ENCODE assay signal across 10 cellular contexts in the genomic region with DNA sequence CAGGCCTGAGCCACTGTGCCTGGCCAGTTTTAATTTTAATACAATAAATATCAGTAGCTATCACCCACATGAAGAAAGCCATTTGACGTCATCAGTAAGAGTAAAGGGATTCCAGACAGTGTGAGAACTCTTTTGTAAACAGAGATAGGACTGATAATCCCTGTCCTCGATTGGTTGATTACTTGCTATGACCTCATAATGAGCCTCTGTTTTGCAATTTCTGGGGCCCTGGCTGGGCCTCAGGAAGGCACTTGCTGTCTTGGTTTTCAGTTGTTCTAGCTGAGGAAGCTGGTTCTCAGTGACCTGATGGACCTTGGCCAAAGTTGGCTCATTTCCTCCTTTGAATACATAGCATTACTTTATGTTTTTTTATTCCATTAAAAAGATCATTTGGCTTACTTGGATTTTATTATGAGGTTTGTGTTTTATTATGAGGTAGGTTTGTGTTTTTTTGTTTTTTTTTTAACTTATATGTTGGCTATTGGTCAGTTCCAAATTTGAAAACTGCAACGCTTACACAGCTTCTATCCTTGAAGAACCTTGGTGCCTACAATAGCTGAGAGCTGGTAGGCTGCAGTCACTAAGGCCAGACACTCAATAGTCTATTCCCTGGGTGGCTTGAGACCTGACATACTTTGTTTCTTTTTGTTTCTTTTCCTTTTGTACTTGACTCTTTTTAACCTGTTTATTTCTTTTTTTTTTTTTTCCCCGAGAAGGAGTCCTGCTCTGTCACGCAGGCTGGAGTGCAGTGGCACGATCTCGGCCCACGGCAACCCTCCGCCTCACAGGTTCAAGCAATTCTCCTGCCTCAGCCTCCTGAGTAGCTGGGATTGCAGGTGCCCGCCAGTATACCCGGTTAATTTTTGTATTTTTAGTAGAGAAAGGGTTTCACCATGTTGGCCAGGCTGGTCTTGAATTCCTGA. TPM values are rescaled to one million over a fixed set of nuclear protein-coding genes. Genes with fewer than 3 reads are reported as not detected.
DNase-seq lines count a peak whose midpoint lies in the region; ATAC-seq, FAIRE-seq and TF ChIP-seq lines count a peak whose summit lies in the region.
"Had no signal": no experiment of that assay in that cellular context is flagged by ENCODE, and none has a peak within 500 bp of the region (broad histone marks: within the 10 kb centered on the region; RNA-seq: fewer than 3 reads in every experiment).

No MANE protein-coding gene starts in this region.

- H3K4me3 Mint-ChIP-seq in T-helper 17 cell (no peak overlapping the region), progenitor cell of endocrine pancreas (ENCODE audit: low read depth) (no peak overlapping the region)

- TF ChIP-seq CTCF in fibroblast of villous mesenchyme (IDR thresholded peaks at IDR 0.05; ENCODE audit: insufficient read depth, low read depth, low read length) (no peak), progenitor cell of endocrine pancreas (IDR thresholded peaks at IDR 0.05; ENCODE audit: unreplicated experiment) (no peak), kidney (IDR thresholded peaks at IDR 0.05; ENCODE audit: borderline replicate concordance, extremely low read depth, insufficient read depth) (no peak)

- intact Hi-C loops in kidney (cut with DNase I) = no loop called here

- DNase-seq in ELR (ENCODE audit: low read depth) = peak; percentile 44
- DNase-seq in T-helper 17 cell = no peak
- peak; percentile 96 for DNase-seq in fibroblast of villous mesenchyme (ENCODE audit: low read depth)
- no peak for DNase-seq in progenitor cell of endocrine pancreas (ENCODE audit: low spot score, unreplicated experiment)
- no peak for DNase-seq in kidney
- DNase-seq in effector memory CD4-positive, alpha-beta T cell = no peak
- DNase-seq: DMS53 had no signal

- H3K36me3 Mint-ChIP-seq in T-helper 17 cell (ENCODE audit: low read depth) = no peaks in the 10 kb centered on the region
- peaks cover 12% of the 10 kb centered on the region for H3K36me3 Mint-ChIP-seq in progenitor cell of endocrine pancreas (ENCODE audit: insufficient read depth)

- H3K27ac Mint-ChIP-seq in T-helper 17 cell (peak overlapping the region; percentile 75), progenitor cell of endocrine pancreas (peak overlapping the region; percentile 51)

- H3K27me3 Mint-ChIP-seq in T-helper 17 cell (no peaks in the 10 kb centered on the region), progenitor cell of endocrine pancreas (no peaks in the 10 kb centered on the region)

- no peak overlapping the region for H3K4me3 ChIP-seq in fibroblast of villous mesenchyme (ENCODE audit: low read depth, low read length)
- no peak overlapping the region for H3K4me3 ChIP-seq in kidney (ENCODE audit: low read length in 2 of 2)
- H3K4me3 ChIP-seq in effector memory CD4-positive, alpha-beta T cell (ENCODE audit: insufficient read depth, low read depth, low read length, poor library complexity, severe bottlenecking) = no peak overlapping the region

- H3K9me3 ChIP-seq in T-helper 17 cell (ENCODE audit: control insufficient read depth, low read length, poor library complexity, severe bottlenecking) (no peaks in the 10 kb centered on the region), kidney (ENCODE audit: control insufficient read depth in 1 of 2, low read length in 2 of 2) (no peaks in the 10 kb centered on the region)
- H3K9me3 ChIP-seq in effector memory CD4-positive, alpha-beta T cell (ENCODE audit: control insufficient read depth, low read length) = no peaks in the 10 kb centered on the region

- H3K27me3 ChIP-seq in effector memory CD4-positive, alpha-beta T cell (replicated peaks; ENCODE audit: control insufficient read depth, insufficient read depth, low read length, poor library complexity, severe bottlenecking) = no peaks in the 10 kb centered on the region

- peaks cover 0 to 5% of the 10 kb centered on the region in 2 donors for H3K36me3 ChIP-seq in kidney (ENCODE audit: control insufficient read depth in 1 of 2, insufficient read depth in 2 of 2, low read length in 2 of 2)
- no peaks in the 10 kb centered on the region for H3K36me3 ChIP-seq in effector memory CD4-positive, alpha-beta T cell (ENCODE audit: control insufficient read depth, insufficient read depth, low read length)

- peak overlapping the region in 1 of 2 donors; percentile 37 for H3K27ac ChIP-seq in kidney (ENCODE audit: low read depth in 2 of 2, low read length in 2 of 2)
- no peak overlapping the region for H3K27ac ChIP-seq in effector memory CD4-positive, alpha-beta T cell (ENCODE audit: insufficient read depth, low read length, poor library complexity, severe bottlenecking)
- H3K27ac ChIP-seq: epithelial cell of prostate had no signal

- no peak overlapping the region for H3K9ac ChIP-seq in kidney (ENCODE audit: low read length in 2 of 2)

- no peaks in the 10 kb centered on the region for H3K9me3 Mint-ChIP-seq in progenitor cell of endocrine pancreas (ENCODE audit: low read depth)

- H3K4me1 ChIP-seq in kidney (ENCODE audit: control insufficient read depth in 1 of 2, insufficient read depth in 1 of 2, low read depth in 1 of 2, low read length in 2 of 2) = peaks cover 5 to 6% of the 10 kb centered on the region in 2 donors
- H3K4me1 ChIP-seq in effector memory CD4-positive, alpha-beta T cell (ENCODE audit: control insufficient read depth, insufficient read depth, low read length, poor library complexity, severe bottlenecking) = peaks cover 7% of the 10 kb centered on the region

- peaks cover 33% of the 10 kb centered on the region for H3K4me1 Mint-ChIP-seq in T-helper 17 cell
- H3K4me1 Mint-ChIP-seq in progenitor cell of endocrine pancreas (ENCODE audit: low read depth) = peaks cover 5% of the 10 kb centered on the region

- FAIRE-seq in kidney (lab: Jason Lieb, UNC) = no peak

- ATAC-seq in T-helper 17 cell = no peak
- ATAC-seq in HG02763 (IDR thresholded peaks at IDR 0.05; ENCODE audit: unreplicated experiment) = no peak
- no peak for ATAC-seq in HG03469 (IDR thresholded peaks at IDR 0.05; ENCODE audit: unreplicated experiment)

RNA-seq across cellular contexts. Expression of a gene that starts 20.0 kb away (rescaled TPM):
- total RNA-seq in T-helper 17 cell (10 to 100 TPM; 44.6 to 53.5 TPM), fibroblast of villous mesenchyme (14.5 and 16.4 TPM in 2 replicates), progenitor cell of endocrine pancreas (55.5 and 59.1 TPM in 2 replicates), kidney (42.6 TPM)
- polyA plus RNA-seq in kidney (ENCODE audit: insufficient read depth, low read depth, low replicate concordance) = 11.7 TPM

RNA-seq across cellular contexts. Expression of a gene that starts 45.6 kb away (rescaled TPM):
- total RNA-seq in T-helper 17 cell = 1 to 10 TPM; 8.5 to 9.4 TPM
- 24.2 and 25.4 TPM in 2 replicates for total RNA-seq in fibroblast of villous mesenchyme
- total RNA-seq in progenitor cell of endocrine pancreas = 75.3 and 77.8 TPM in 2 replicates
- 10.9 TPM for total RNA-seq in kidney
- 14.2 TPM for polyA plus RNA-seq in kidney (ENCODE audit: insufficient read depth, low read depth, low replicate concordance)

RNA-seq across cellular contexts. Expression of a gene that starts 58.1 kb away (rescaled TPM):
- not detected for total RNA-seq in T-helper 17 cell
- 1.7 and 3.2 TPM in 2 replicates for total RNA-seq in fibroblast of villous mesenchyme
- total RNA-seq in progenitor cell of endocrine pancreas = 39.4 and 39.7 TPM in 2 replicates
- 0.76 TPM for total RNA-seq in kidney
- 0.86 TPM for polyA plus RNA-seq in kidney (ENCODE audit: insufficient read depth, low read depth, low replicate concordance)

Comparison
In these comparisons a context has a peak if more than half of its experiments do, and no peak if none do; other contexts are left out.
1. DNase-seq: peak in ELR (single experiment) and fibroblast of villous mesenchyme (single experiment); none in T-helper 17 cell (0 of 3), progenitor cell of endocrine pancreas (single experiment), kidney (single experiment) and effector memory CD4-positive, alpha-beta T cell (0 of 3).